ENCODE assay signal across 18 cellular contexts in genomic region chr6:156867121-156867520, GRCh38.
DNase-seq lines count a peak whose midpoint lies in the region; ATAC-seq, FAIRE-seq and TF ChIP-seq lines count a peak whose summit lies in the region.
"Had no signal": no experiment of that assay in that cellular context is flagged by ENCODE, and none has a peak within 500 bp of the region (broad histone marks: within the 10 kb centered on the region; RNA-seq: fewer than 3 reads in every experiment).

No MANE protein-coding gene starts in this region.

- FAIRE-seq in HepG2 (lab: Jason Lieb, UNC), result no peak

- H3K27ac Mint-ChIP-seq in WTC11, result peak overlapping the region; percentile 31; the same call in 1 of the 2 replicates
- H3K27ac Mint-ChIP-seq: dendritic cell treated with granulocyte-macrophage colony-stimulating factor and Interleukin-4, amounts not matched to agents 40 ng/mL and 50 ng/mL, for 4 days had no signal

- peaks cover 13% of the 10 kb centered on the region; the same call in 1 of the 2 replicates for H4K20me1 ChIP-seq in HepG2 (ENCODE audit: insufficient read depth, low read length)

- BruUV-seq in HepG2 (replicated peaks; lab: Mats Ljungman, UMichigan), result no TSS peak

- no peak for TF ChIP-seq RAD21 in HepG2 (CRISPR knock-in tag; IDR thresholded peaks at IDR 0.05)

- no peak overlapping the region for H3K4me2 ChIP-seq in HepG2 (ENCODE audit: low read depth, low read length)

- no peaks in the 10 kb centered on the region for H3K36me3 Mint-ChIP-seq in WTC11

- no peaks in the 10 kb centered on the region for H3K27me3 Mint-ChIP-seq in WTC11 (ENCODE audit: low read depth)
- H3K27me3 Mint-ChIP-seq: dendritic cell treated with granulocyte-macrophage colony-stimulating factor and Interleukin-4, amounts not matched to agents 40 ng/mL and 50 ng/mL, for 4 days had no signal

- H3K4me3 ChIP-seq in right lobe of liver (no peak overlapping the region), HepG2 (replicated peaks in 1 of 3; ENCODE audit: insufficient read depth in 1 of 3, low read depth in 2 of 3, low read length in 3 of 3) (no peak overlapping the region), vagina (no peak overlapping the region), H7 (ENCODE audit: insufficient read depth, low read depth, low read length) (no peak overlapping the region)
- H3K4me3 ChIP-seq: ascending aorta, HAP-1, suprapubic skin had no signal

- 88% methylated on average over 2 of the region's 2 CpGs for WGBS in right lobe of liver (ENCODE audit: insufficient coverage, low coverage, low lambda C conversion rate, missing lambda C conversion rate)
- 97% methylated on average over 2 of the region's 2 CpGs for WGBS in HepG2 (ENCODE audit: low lambda C conversion rate)

- ATAC-seq in right lobe of liver, result peak; percentile 20 to 53 (median 38)
- ATAC-seq in HepG2, result no peak
- ATAC-seq in WTC11, result peak; percentile 16; the same call in 1 of the 2 replicates
- ATAC-seq in foreskin keratinocyte, result no peak
- ATAC-seq in GM21526 (IDR thresholded peaks at IDR 0.05; ENCODE audit: low FRiP score, unreplicated experiment), result no peak

- H3K79me2 ChIP-seq in HepG2 (ENCODE audit: insufficient read depth, low read length), result peaks cover 83% of the 10 kb centered on the region

- CTCF ChIA-PET in HepG2 (lab: Yijun Ruan, JAX; ENCODE audit: low intra/inter-chr PET ratio, low total read pairs), result no interaction called here
- CTCF ChIA-PET in WTC11 (lab: Charles Lee), result interaction anchor here (0.7 kb wide), 1 partner anchor 40 kb away, joined by 3 read pairs; no protein-coding TSS in a partner anchor

- intact Hi-C loops in right lobe of liver (cut with DNase I), result no loop called here
- intact Hi-C loops in HepG2 (cut with micrococcal nuclease; ENCODE audit: unreplicated experiment), result no loop called here
- intact Hi-C loops in vagina (cut with DNase I), result no loop called here

- no peaks in the 10 kb centered on the region for H3K27me3 ChIP-seq in right lobe of liver
- no peaks in the 10 kb centered on the region for H3K27me3 ChIP-seq in HepG2 (ENCODE audit: control insufficient read depth in 1 of 2, insufficient read depth in 2 of 2, low read length in 2 of 2)
- no peaks in the 10 kb centered on the region for H3K27me3 ChIP-seq in foreskin keratinocyte
- no peaks in the 10 kb centered on the region for H3K27me3 ChIP-seq in vagina
- no peaks in the 10 kb centered on the region for H3K27me3 ChIP-seq in H7 (ENCODE audit: control insufficient read depth, insufficient read depth, low read length)
- H3K27me3 ChIP-seq: ascending aorta, neutrophil, suprapubic skin had no signal

- TF ChIP-seq CTCF in right lobe of liver (IDR thresholded peaks at IDR 0.05) (no peak), HepG2 (CRISPR knock-in tag; IDR thresholded peaks at IDR 0.05) (no peak), WTC11 (IDR thresholded peaks at IDR 0.05) (no peak), foreskin keratinocyte (conservative IDR thresholded peaks at IDR 0.05) (no peak), vagina (IDR thresholded peaks at IDR 0.05) (no peak)

- H3K9me3 Mint-ChIP-seq in WTC11, result no peaks in the 10 kb centered on the region

- DNase-seq in right lobe of liver (no peak), HepG2 (ENCODE audit: low spot score) (no peak), WTC11 (ENCODE audit: low spot score) (no peak), foreskin keratinocyte (no peak), vagina (ENCODE audit: extremely low spot score in 2 of 2) (no peak), iPS-NIHi7 (ENCODE audit: extremely low spot score) (no peak), H7 (no peak)
- DNase-seq: activated CD4-positive, alpha-beta T cell treated with anti-CD3 and anti-CD28 coated beads for 1 hour; activated T-cell treated with anti-CD3 and anti-CD28 coated beads, Interleukin-2, amount 50 U/mL, for 1 hour; AML-193; DMS153; NCI-H187 had no signal

- no peak for TF ChIP-seq POLR2A in right lobe of liver (IDR thresholded peaks at IDR 0.05)
- TF ChIP-seq POLR2A in HepG2 (IDR thresholded peaks at IDR 0.05; ENCODE audit: insufficient read depth in 1 of 2, low read depth in 2 of 2, low read length in 2 of 2), result no peak
- no peak for TF ChIP-seq POLR2A in vagina (IDR thresholded peaks at IDR 0.05)

- in situ Hi-C loops in HepG2 (cut with HindIII; ENCODE audit: extremely low pct_ligation_motif_present, low pct_unique_long_range_greater_than_20kb), result no loop called here

- H3K4me3 Mint-ChIP-seq in WTC11, result no peak overlapping the region
- H3K4me3 Mint-ChIP-seq: dendritic cell treated with granulocyte-macrophage colony-stimulating factor and Interleukin-4, amounts not matched to agents 40 ng/mL and 50 ng/mL, for 4 days had no signal

- no peak overlapping the region for H2AFZ ChIP-seq in HepG2 (ENCODE audit: low read length)

- no peak overlapping the region for H3K9ac ChIP-seq in HepG2 (ENCODE audit: insufficient read depth, low read depth, low read length)

- H3K9me3 ChIP-seq in right lobe of liver (no peaks in the 10 kb centered on the region), HepG2 (ENCODE audit: low read length) (no peaks in the 10 kb centered on the region), vagina (no peaks in the 10 kb centered on the region)
- H3K9me3 ChIP-seq: ascending aorta, HAP-1, neutrophil, suprapubic skin had no signal

- H3K27ac ChIP-seq in right lobe of liver, result no peak overlapping the region
- no peak overlapping the region for H3K27ac ChIP-seq in HepG2 (ENCODE audit: extremely low read length, insufficient read depth, low read length)
- H3K27ac ChIP-seq in foreskin keratinocyte, result peak overlapping the region; percentile 51
- H3K27ac ChIP-seq in vagina, result peak overlapping the region; percentile 10
- H3K27ac ChIP-seq: ascending aorta, neutrophil, suprapubic skin had no signal

- no peaks in the 10 kb centered on the region for H3K36me3 ChIP-seq in right lobe of liver
- H3K36me3 ChIP-seq in HepG2 (replicated peaks in 1 of 2; ENCODE audit: control insufficient read depth in 1 of 2, insufficient read depth in 2 of 2, low read length in 2 of 2), result peaks cover 3 to 4% of the 10 kb centered on the region in 2 experiments; a peak in 3 of 5 replicates
- H3K36me3 ChIP-seq in vagina, result no peaks in the 10 kb centered on the region
- no peaks in the 10 kb centered on the region for H3K36me3 ChIP-seq in H7 (replicated peaks; ENCODE audit: control insufficient read depth, insufficient read depth, low read length)
- H3K36me3 ChIP-seq: ascending aorta, HAP-1, neutrophil, suprapubic skin had no signal

- peaks cover 89% of the 10 kb centered on the region for H3K4me1 Mint-ChIP-seq in WTC11

- no peak for TF ChIP-seq EP300 in HepG2 (IDR thresholded peaks at IDR 0.05; ENCODE audit: low read depth in 2 of 2, low read length in 2 of 2)
- TF ChIP-seq EP300 in HepG2 (CRISPR knock-in tag; IDR thresholded peaks at IDR 0.05; ENCODE audit: borderline replicate concordance), result no peak

- POLR2A ChIA-PET in HepG2 (lab: Yijun Ruan, JAX) (no interaction called here), WTC11 (lab: Charles Lee) (no interaction called here)

- H3K4me1 ChIP-seq in right lobe of liver (no peaks in the 10 kb centered on the region), HepG2 (ENCODE audit: insufficient read depth, low read length) (no peaks in the 10 kb centered on the region), foreskin keratinocyte (peaks cover 11% of the 10 kb centered on the region), vagina (peaks cover 91% of the 10 kb centered on the region)

TF ChIP-seq in HepG2, 621 proteins besides CTCF, POLR2A, EP300 and RAD21:
- TF ChIP-seq KDM4B (CRISPR knock-in tag; IDR thresholded peaks at IDR 0.05), result no peak
- no peak for TF ChIP-seq DDIT3 (CRISPR knock-in tag; IDR thresholded peaks at IDR 0.05)
- TF ChIP-seq TBP (CRISPR knock-in tag; IDR thresholded peaks at IDR 0.05), result no peak
- no peak for TF ChIP-seq ZNF720 (CRISPR knock-in tag; IDR thresholded peaks at IDR 0.05)
- no peak for TF ChIP-seq ZNF136 (CRISPR knock-in tag; IDR thresholded peaks at IDR 0.05; ENCODE audit: low read depth)
- no peak for TF ChIP-seq MYPOP (CRISPR knock-in tag; IDR thresholded peaks at IDR 0.05)
- no peak for TF ChIP-seq ZNF652 (CRISPR knock-in tag; IDR thresholded peaks at IDR 0.05; ENCODE audit: borderline replicate concordance, low read depth)
- no peak for TF ChIP-seq SMYD3 (CRISPR knock-in tag; IDR thresholded peaks at IDR 0.05)
- no peak for TF ChIP-seq ISX (CRISPR knock-in tag; conservative IDR thresholded peaks at IDR 0.05)

TF ChIP-seq in WTC11, 78 proteins besides CTCF, POLR2A, EP300 and RAD21:
- TF ChIP-seq IRF1 (CRISPR knock-in tag; IDR thresholded peaks at IDR 0.05) (no peak), HMGA2 (CRISPR knock-in tag; IDR thresholded peaks at IDR 0.05) (no peak), ATF1 (CRISPR knock-in tag; IDR thresholded peaks at IDR 0.05) (no peak), NR1H2 (CRISPR knock-in tag; IDR thresholded peaks at IDR 0.05) (no peak), HMGXB4 (CRISPR knock-in tag; IDR thresholded peaks at IDR 0.05) (no peak), FOXJ3 (CRISPR knock-in tag; IDR thresholded peaks at IDR 0.05; ENCODE audit: borderline replicate concordance) (no peak)

Comparison
In these comparisons a context has a peak if more than half of its experiments do, and no peak if none do; other contexts are left out.
1. ATAC-seq: peak in right lobe of liver (4 of 4) and WTC11 (single experiment); none in HepG2 (single experiment), foreskin keratinocyte (single experiment) and GM21526 (single experiment).
2. H3K27ac ChIP-seq: peak in foreskin keratinocyte (single experiment) and vagina (single experiment); none in right lobe of liver (0 of 3) and HepG2 (single experiment).